Comparison of ENCODE assay signal across 8 cellular contexts in genomic region chr9:132235894-132236661, GRCh38.
DNase-seq lines count a peak whose midpoint lies in the region; ATAC-seq and TF ChIP-seq lines count a peak whose summit lies in the region.

No MANE protein-coding gene starts in this region.

- DNase-seq in GM03348 (ENCODE audit: low spot score), result peak; percentile 87
- DNase-seq in NCI-H1092 (lab: John Stamatoyannopoulos, UW), result peak; percentile 78
- DNase-seq in SW480 (ENCODE audit: low spot score), result peak; percentile 60
- peak; percentile 40 for DNase-seq in amniotic stem cell (lab: John Stamatoyannopoulos, UW)
- peak; percentile 78 for DNase-seq in right atrium auricular region (ENCODE audit: low spot score)
- DNase-seq in sigmoid colon, result peak; percentile 81

- H3K4me3 ChIP-seq in right atrium auricular region (no peak overlapping the region), sigmoid colon (no peak overlapping the region)

- no peak for TF ChIP-seq EP300 in sigmoid colon (IDR thresholded peaks at IDR 0.05)

- intact Hi-C loops in sigmoid colon (cut with DNase I), result loop anchor here (1.0 to 2.0 kb wide), 3 partner anchors 67 to 474 kb away; partner anchors contain the start of gene MED27

- WGBS in sigmoid colon, 2 donors, result 45 to 46% methylated on average over 19 of the region's 19 CpGs

- H3K36me3 ChIP-seq in right atrium auricular region, result no peaks in the 10 kb centered on the region
- H3K36me3 ChIP-seq in sigmoid colon, result no peaks in the 10 kb centered on the region

- no peaks in the 10 kb centered on the region for H3K27me3 ChIP-seq in right atrium auricular region
- H3K27me3 ChIP-seq in sigmoid colon, result peaks cover 0 to 16% (median 7%) of the 10 kb centered on the region in 3 donors

- TF ChIP-seq CTCF in right atrium auricular region (IDR thresholded peaks at IDR 0.05), result peak; percentile 93 to 97
- TF ChIP-seq CTCF in sigmoid colon (IDR thresholded peaks at IDR 0.05), result peak; percentile 52 to 93 (median 83)

- no peak for ATAC-seq in HG03159 (IDR thresholded peaks at IDR 0.05; ENCODE audit: unreplicated experiment)
- ATAC-seq in HG02678 (IDR thresholded peaks at IDR 0.05; ENCODE audit: unreplicated experiment), result no peak

- H3K9me3 ChIP-seq in right atrium auricular region (no peaks in the 10 kb centered on the region), sigmoid colon (no peaks in the 10 kb centered on the region)

- H3K4me1 ChIP-seq in right atrium auricular region (peaks cover 0 to 6% of the 10 kb centered on the region in 2 donors), sigmoid colon (peaks cover 0 to 9% (median 7%) of the 10 kb centered on the region in 4 donors)

- TF ChIP-seq POLR2A in sigmoid colon (IDR thresholded peaks at IDR 0.05), result no peak

- H3K27ac ChIP-seq in right atrium auricular region (no peak overlapping the region), sigmoid colon (no peak overlapping the region)
